ENCODE assay signal across 1 cellular context in the genomic region with DNA sequence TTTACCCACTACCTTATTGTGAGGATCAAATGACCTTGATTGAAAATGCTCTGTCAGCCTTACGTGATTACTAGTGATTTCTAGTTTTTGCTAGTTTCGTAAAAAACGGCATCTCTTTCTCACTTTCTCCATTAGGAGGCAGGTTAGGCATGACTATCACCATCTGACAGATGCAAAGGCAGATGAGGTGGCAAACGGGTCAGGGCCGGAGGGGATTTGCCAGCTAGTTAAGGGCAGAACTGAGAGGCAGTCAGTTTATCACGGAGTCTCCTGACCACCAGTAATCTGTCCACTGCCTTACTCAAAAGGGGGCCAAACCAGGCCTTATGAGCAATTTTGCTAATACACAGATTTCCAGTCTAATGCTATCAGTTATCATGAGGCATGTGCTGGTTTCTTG.
TF ChIP-seq lines count a peak whose summit lies in the region.

No MANE protein-coding gene starts in this region.

TF ChIP-seq in SK-N-SH, 30 proteins besides CTCF, POLR2A, EP300 and RAD21:
- TF ChIP-seq USF2 (IDR thresholded peaks at IDR 0.05; ENCODE audit: borderline replicate concordance, low read depth, low read length) (no peak), RCOR1 (IDR thresholded peaks at IDR 0.05; ENCODE audit: low read length) (no peak), MXI1 (IDR thresholded peaks at IDR 0.05; ENCODE audit: low read depth, low read length) (no peak), FOXM1 (IDR thresholded peaks at IDR 0.05; ENCODE audit: low read depth) (no peak), JUND (IDR thresholded peaks at IDR 0.05) (no peak), MEF2A (IDR thresholded peaks at IDR 0.05; ENCODE audit: borderline replicate concordance, low read depth) (no peak), TCF12 (IDR thresholded peaks at IDR 0.05) (no peak), FOXJ3 (CRISPR knock-in tag; IDR thresholded peaks at IDR 0.05) (no peak), FOSL2 (IDR thresholded peaks at IDR 0.05; ENCODE audit: borderline replicate concordance, low read depth) (no peak), GATA2 (CRISPR knock-in tag; IDR thresholded peaks at IDR 0.05) (peak; percentile 37), YY1 (IDR thresholded peaks at IDR 0.05; ENCODE audit: low read depth) (no peak), SMC3 (IDR thresholded peaks at IDR 0.05; ENCODE audit: low read depth, low read length) (peak; percentile 31; the same call in 1 of the 2 replicates)
- TF ChIP-seq, protein P1, sequence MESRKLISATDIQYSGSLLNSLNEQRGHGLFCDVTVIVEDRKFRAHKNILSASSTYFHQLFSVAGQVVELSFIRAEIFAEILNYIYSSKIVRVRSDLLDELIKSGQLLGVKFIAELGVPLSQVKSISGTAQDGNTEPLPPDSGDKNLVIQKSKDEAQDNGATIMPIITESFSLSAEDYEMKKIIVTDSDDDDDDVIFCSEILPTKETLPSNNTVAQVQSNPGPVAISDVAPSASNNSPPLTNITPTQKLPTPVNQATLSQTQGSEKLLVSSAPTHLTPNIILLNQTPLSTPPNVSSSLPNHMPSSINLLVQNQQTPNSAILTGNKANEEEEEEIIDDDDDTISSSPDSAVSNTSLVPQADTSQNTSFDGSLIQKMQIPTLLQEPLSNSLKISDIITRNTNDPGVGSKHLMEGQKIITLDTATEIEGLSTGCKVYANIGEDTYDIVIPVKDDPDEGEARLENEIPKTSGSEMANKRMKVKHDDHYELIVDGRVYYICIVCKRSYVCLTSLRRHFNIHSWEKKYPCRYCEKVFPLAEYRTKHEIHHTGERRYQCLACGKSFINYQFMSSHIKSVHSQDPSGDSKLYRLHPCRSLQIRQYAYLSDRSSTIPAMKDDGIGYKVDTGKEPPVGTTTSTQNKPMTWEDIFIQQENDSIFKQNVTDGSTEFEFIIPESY (IDR thresholded peaks at IDR 0.05; ENCODE audit: borderline replicate concordance, low read depth), result no peak
- TF ChIP-seq, protein P2, sequence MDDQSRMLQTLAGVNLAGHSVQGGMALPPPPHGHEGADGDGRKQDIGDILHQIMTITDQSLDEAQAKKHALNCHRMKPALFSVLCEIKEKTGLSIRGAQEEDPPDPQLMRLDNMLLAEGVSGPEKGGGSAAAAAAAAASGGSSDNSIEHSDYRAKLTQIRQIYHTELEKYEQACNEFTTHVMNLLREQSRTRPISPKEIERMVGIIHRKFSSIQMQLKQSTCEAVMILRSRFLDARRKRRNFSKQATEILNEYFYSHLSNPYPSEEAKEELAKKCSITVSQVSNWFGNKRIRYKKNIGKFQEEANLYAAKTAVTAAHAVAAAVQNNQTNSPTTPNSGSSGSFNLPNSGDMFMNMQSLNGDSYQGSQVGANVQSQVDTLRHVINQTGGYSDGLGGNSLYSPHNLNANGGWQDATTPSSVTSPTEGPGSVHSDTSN (IDR thresholded peaks at IDR 0.05), result no peak
